ENCODE assay signal across 8 cellular contexts in the genomic region with DNA sequence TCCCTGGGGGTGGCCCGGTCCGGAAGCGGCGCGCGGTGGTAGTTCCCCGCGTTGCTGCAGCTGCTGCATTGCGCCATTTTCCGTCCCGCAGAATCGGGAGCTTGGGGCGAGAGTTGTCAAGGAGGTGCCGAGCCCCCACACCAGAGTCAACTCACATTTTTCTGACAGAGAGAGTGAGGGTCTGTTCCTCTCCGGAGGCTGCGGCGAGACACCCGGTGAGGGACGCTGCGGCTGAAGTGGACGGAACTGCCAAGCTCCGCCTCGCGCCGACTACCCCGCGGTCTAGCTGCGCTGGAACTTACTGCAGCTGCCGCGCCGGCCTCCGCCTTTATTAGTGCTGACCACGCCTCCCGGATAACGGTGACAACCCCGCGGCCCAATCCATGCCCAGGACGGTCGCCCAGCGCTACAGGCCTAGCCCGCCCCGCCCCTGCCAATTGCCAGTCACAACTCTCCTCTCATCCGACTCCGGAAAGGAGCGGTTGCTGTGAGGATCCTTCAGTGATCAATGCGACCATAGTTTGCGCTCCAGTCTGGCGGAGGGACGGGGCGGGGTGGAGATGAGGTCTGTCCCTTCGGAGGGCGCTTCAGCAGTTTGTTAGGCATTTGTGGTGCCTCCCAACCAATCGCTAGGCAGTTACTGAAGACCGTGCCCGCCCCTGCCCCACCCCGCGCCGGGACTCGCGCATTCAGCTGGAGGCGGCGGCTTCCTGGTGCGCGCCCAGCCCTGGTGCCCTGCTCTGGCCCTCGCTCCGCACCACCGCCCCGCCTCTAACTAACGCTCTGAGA. TPM values are rescaled to one million over a fixed set of nuclear protein-coding genes. Genes with fewer than 3 reads are reported as not detected.
DNase-seq lines count a peak whose midpoint lies in the region; ATAC-seq, FAIRE-seq and TF ChIP-seq lines count a peak whose summit lies in the region.

A gene with protein sequence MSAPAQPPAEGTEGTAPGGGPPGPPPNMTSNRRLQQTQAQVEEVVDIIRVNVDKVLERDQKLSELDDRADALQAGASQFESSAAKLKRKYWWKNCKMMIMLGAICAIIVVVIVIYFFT (minus strand): TSS at position 303 of the 789 bp plus-strand sequence. CDS start 146 bp downstream, at position 157.

- peaks cover 0 to 1% of the 10 kb centered on the region in 2 experiments for H3K36me3 ChIP-seq in keratinocyte (ENCODE audit: control insufficient read depth in 2 of 2, extremely low read depth in 1 of 2, insufficient read depth in 2 of 2, low read length in 2 of 2)

- FAIRE-seq in keratinocyte (lab: Jason Lieb, UNC) = no peak

- H3K4me3 ChIP-seq in keratinocyte (ENCODE audit: control insufficient read depth in 2 of 3, extremely low read depth in 1 of 3, insufficient read depth in 2 of 3, low read depth in 1 of 3, low read length in 3 of 3) = peak within 1 kb of the TSS; percentile 64 to 83 (median 82)

- DNase-seq in AG09319 (ENCODE audit: extremely low read depth, low read depth) = peak; percentile 89
- DNase-seq in NCI-H446 treated with DMSO at 0.1 percent for 48 hours (lab: John Stamatoyannopoulos, UW) = peak; percentile 97
- DNase-seq in cerebellar cortex (ENCODE audit: low spot score) = peak; percentile 97
- DNase-seq in keratinocyte (ENCODE audit: low read depth, low spot score) = no peak
- DNase-seq in stimulated activated CD4-positive, alpha-beta T cell treated with anti-CD3 and anti-CD28 coated beads, Interleukin-15, amount 100 ng/mL, for 1 hour (ENCODE audit: low read depth in 1 of 2, low spot score in 1 of 2) = peak; percentile 92 to 93

- H3K9ac ChIP-seq in keratinocyte (ENCODE audit: control insufficient read depth, extremely low read depth, insufficient read depth, low read length) = peak within 1 kb of the TSS; percentile 84

- no peaks in the 10 kb centered on the region for H3K9me1 ChIP-seq in keratinocyte (ENCODE audit: control insufficient read depth, extremely low read depth, insufficient read depth, low read length)

- peak within 1 kb of the TSS; percentile 91 for H3K4me2 ChIP-seq in keratinocyte (ENCODE audit: control insufficient read depth, extremely low read depth, insufficient read depth, low read depth, low read length)

- peaks cover 3% of the 10 kb centered on the region for H3K79me2 ChIP-seq in keratinocyte (ENCODE audit: control insufficient read depth, insufficient read depth, low read length)

- H3K27me3 ChIP-seq in keratinocyte (ENCODE audit: control insufficient read depth, extremely low read depth, insufficient read depth, low read length) = no peaks in the 10 kb centered on the region

- H4K20me1 ChIP-seq in keratinocyte (ENCODE audit: control insufficient read depth, extremely low read depth, insufficient read depth, low read length) = no peaks in the 10 kb centered on the region

- H3K27ac ChIP-seq in keratinocyte (ENCODE audit: control insufficient read depth, insufficient read depth, low read length) = peak within 1 kb of the TSS; percentile 87

- peaks cover 22% of the 10 kb centered on the region for H3K4me1 ChIP-seq in keratinocyte (ENCODE audit: control insufficient read depth, extremely low read depth, insufficient read depth, low read length)

- peak; percentile 92 for ATAC-seq in GM19035 (IDR thresholded peaks at IDR 0.05; ENCODE audit: unreplicated experiment)
- ATAC-seq in HG03354 (IDR thresholded peaks at IDR 0.05; ENCODE audit: poor library complexity, severe bottlenecking, unreplicated experiment) = peak; percentile 90
- peak; percentile 93 to 96 for ATAC-seq in activated CD4-positive, CD25-positive, alpha-beta regulatory T cell treated with anti-CD3 and anti-CD28 coated beads, Interleukin-2, amount 50 U/mL, for 24 hours

- dilution Hi-C loops in keratinocyte (cut with MboI; ENCODE audit: extremely low pct_ligation_motif_present, low sequenced_read_pairs) = no loop called here

- H3K9me3 ChIP-seq in keratinocyte (ENCODE audit: control insufficient read depth, low read depth, low read length) = no peaks in the 10 kb centered on the region

- peak within 1 kb of the TSS; percentile 99 for H2AFZ ChIP-seq in keratinocyte (ENCODE audit: control insufficient read depth, low read length)

- TF ChIP-seq CTCF in AG09319 (IDR thresholded peaks at IDR 0.05; ENCODE audit: low read depth, low read length) (no peak; the same call in 1 of the 2 replicates), keratinocyte (optimal IDR thresholded peaks at IDR 0.05 in 1 of 3, IDR thresholded peaks at IDR 0.05 in 1 of 3, conservative IDR thresholded peaks at IDR 0.05 in 1 of 3; ENCODE audit: extremely low read depth in 1 of 3, insufficient read depth in 2 of 3, low read length in 3 of 3) (no peak)

RNA-seq across cellular contexts. Expression of the gene that starts here (rescaled TPM):
- 5.3 to 7.8 TPM (median 6.7 TPM) in 3 replicates for polyA plus RNA-seq in keratinocyte
- 0.42 TPM for polyA plus RNA-seq in keratinocyte (2011; ENCODE audit: low read depth)
- polyA plus RNA-seq in keratinocyte (2011; cell fraction: cytosol; rRNA removed) = 5.4 and 8.0 TPM in 2 replicates
- 22.3 and 24.4 TPM in 2 replicates for polyA plus RNA-seq in keratinocyte (2011; cell fraction: nucleus; rRNA removed)
- polyA plus RNA-seq in keratinocyte (2012; ENCODE audit: low replicate concordance) = 2.3 and 3.8 TPM in 2 replicates
- 4.9 to 6.2 TPM (median 5.9 TPM) in 3 replicates for polyA minus RNA-seq in keratinocyte
- 0.58 TPM for polyA minus RNA-seq in keratinocyte (2011; cell fraction: cytosol; rRNA and poly(A)+ RNA removed)
- polyA minus RNA-seq in keratinocyte (2011; cell fraction: nucleus; rRNA and poly(A)+ RNA removed) = 3.0 and 7.9 TPM in 2 replicates
